15 cellular contexts compared by ENCODE assay signal in the genomic region with DNA sequence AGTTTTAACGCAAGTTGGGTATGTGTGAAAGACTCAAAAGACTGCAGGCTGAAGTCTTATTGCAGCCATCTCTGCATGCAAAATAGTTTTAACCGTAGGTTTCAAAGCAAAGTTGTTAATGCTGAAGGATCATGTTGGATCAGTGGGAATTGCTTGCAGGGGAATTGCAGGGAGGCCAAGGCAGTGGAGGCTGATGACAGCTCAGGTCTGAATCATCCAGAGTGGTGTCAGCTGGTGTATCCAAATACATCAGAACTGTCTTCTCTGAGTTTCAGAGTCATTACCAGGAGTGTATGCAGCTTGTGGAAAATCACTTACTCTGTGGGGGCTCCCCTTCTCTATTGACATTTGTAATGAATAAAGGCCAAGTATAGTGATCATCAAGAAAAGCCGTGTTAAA.
DNase-seq lines count a peak whose midpoint lies in the region; TF ChIP-seq lines count a peak whose summit lies in the region.
"Had no signal": no experiment of that assay in that cellular context is flagged by ENCODE, and none has a peak within 500 bp of the region (broad histone marks: within the 10 kb centered on the region; RNA-seq: fewer than 3 reads in every experiment).

No MANE protein-coding gene starts in this region.

- no peak overlapping the region for H3K27ac Mint-ChIP-seq in HFFc6
- H3K27ac Mint-ChIP-seq: CD8-positive, alpha-beta memory T cell had no signal

- peak; percentile 26 for DNase-seq in MG63
- DNase-seq in cardiac fibroblast (ENCODE audit: low read depth in 2 of 2), result peak; percentile 3 to 35
- DNase-seq in kidney tubule cell (ENCODE audit: low spot score), result peak; percentile 9
- DNase-seq in uterus, result peak; percentile 38 to 65
- no peak for DNase-seq in HFFc6
- no peak for DNase-seq in effector memory CD4-positive, alpha-beta T cell
- no peak for DNase-seq in dorsolateral prefrontal cortex
- DNase-seq: CD8-positive, alpha-beta memory T cell; DMS 273 treated with DMSO at 0.1 percent for 48 hours; Kasumi-1; MV-4-11; NCI-H1417 treated with DMSO at 0.1 percent for 48 hours; NCI-H2081; NCI-H524; PC-3 had no signal

- no peaks in the 10 kb centered on the region; the same call in 1 of the 2 replicates for H3K9me3 Mint-ChIP-seq in HFFc6

- H3K27me3 ChIP-seq in MG63 (no peaks in the 10 kb centered on the region; the same call in 1 of the 2 replicates), uterus (no peaks in the 10 kb centered on the region), dorsolateral prefrontal cortex (no peaks in the 10 kb centered on the region)
- no peaks in the 10 kb centered on the region for H3K27me3 ChIP-seq in effector memory CD4-positive, alpha-beta T cell (replicated peaks; ENCODE audit: control insufficient read depth, insufficient read depth, low read length, poor library complexity, severe bottlenecking)

- TF ChIP-seq CTCF in cardiac fibroblast (IDR thresholded peaks at IDR 0.05; ENCODE audit: low read depth, low read length), result no peak
- TF ChIP-seq CTCF in uterus (IDR thresholded peaks at IDR 0.05), result no peak
- no peak for TF ChIP-seq CTCF in HFFc6 (IDR thresholded peaks at IDR 0.05)
- TF ChIP-seq CTCF in dorsolateral prefrontal cortex (IDR thresholded peaks at IDR 0.05 in 54 of 56, conservative IDR thresholded peaks at IDR 0.05 in 2 of 56; ENCODE audit: low read depth in 1 of 56, partially characterized antibody in 56 of 56), result no peak

- no peaks in the 10 kb centered on the region for H3K27me3 Mint-ChIP-seq in HFFc6 (ENCODE audit: insufficient read depth)
- H3K27me3 Mint-ChIP-seq: CD8-positive, alpha-beta memory T cell had no signal

- no peaks in the 10 kb centered on the region for H3K4me1 ChIP-seq in uterus
- no peaks in the 10 kb centered on the region for H3K4me1 ChIP-seq in effector memory CD4-positive, alpha-beta T cell (ENCODE audit: control insufficient read depth, insufficient read depth, low read length, poor library complexity, severe bottlenecking)

- H3K4me3 Mint-ChIP-seq in HFFc6, result no peak overlapping the region
- H3K4me3 Mint-ChIP-seq: CD8-positive, alpha-beta memory T cell had no signal

- intact Hi-C loops in uterus (cut with DNase I; ENCODE audit: low total_unique reads) (no loop called here), dorsolateral prefrontal cortex (cut with DNase I) (no loop called here)

- H3K4me3 ChIP-seq in MG63, result no peak overlapping the region
- no peak overlapping the region for H3K4me3 ChIP-seq in cardiac fibroblast (replicated peaks in 1 of 2; ENCODE audit: low read depth in 2 of 2, low read length in 2 of 2)
- no peak overlapping the region for H3K4me3 ChIP-seq in uterus
- no peak overlapping the region for H3K4me3 ChIP-seq in effector memory CD4-positive, alpha-beta T cell (ENCODE audit: insufficient read depth, low read depth, low read length, poor library complexity, severe bottlenecking)
- no peak overlapping the region for H3K4me3 ChIP-seq in dorsolateral prefrontal cortex

- TF ChIP-seq POLR2A in uterus (IDR thresholded peaks at IDR 0.05), result no peak

- no peaks in the 10 kb centered on the region for H3K36me3 Mint-ChIP-seq in HFFc6 (ENCODE audit: low read depth)
- H3K36me3 Mint-ChIP-seq: CD8-positive, alpha-beta memory T cell had no signal

- H3K4me1 Mint-ChIP-seq in HFFc6 (ENCODE audit: low read depth), result no peaks in the 10 kb centered on the region
- H3K4me1 Mint-ChIP-seq: CD8-positive, alpha-beta memory T cell had no signal

- H3K27ac ChIP-seq in uterus (peak overlapping the region in 1 of 2 donors; percentile 48), dorsolateral prefrontal cortex (no peak overlapping the region)
- no peak overlapping the region for H3K27ac ChIP-seq in effector memory CD4-positive, alpha-beta T cell (ENCODE audit: insufficient read depth, low read length, poor library complexity, severe bottlenecking)

- H3K36me3 ChIP-seq in MG63 (no peaks in the 10 kb centered on the region), uterus (no peaks in the 10 kb centered on the region)
- no peaks in the 10 kb centered on the region for H3K36me3 ChIP-seq in effector memory CD4-positive, alpha-beta T cell (ENCODE audit: control insufficient read depth, insufficient read depth, low read length)

- no peaks in the 10 kb centered on the region for H3K9me3 ChIP-seq in MG63
- H3K9me3 ChIP-seq in uterus, result no peaks in the 10 kb centered on the region
- H3K9me3 ChIP-seq in effector memory CD4-positive, alpha-beta T cell (ENCODE audit: control insufficient read depth, low read length), result no peaks in the 10 kb centered on the region

Comparison
In these comparisons a context has a peak if more than half of its experiments do, and no peak if none do; other contexts are left out.
1. DNase-seq: peak in MG63 (single experiment), cardiac fibroblast (2 of 2), kidney tubule cell (single experiment) and uterus (2 of 2); none in HFFc6 (single experiment), effector memory CD4-positive, alpha-beta T cell (0 of 3) and dorsolateral prefrontal cortex (0 of 10).